Comparison of ENCODE assay signal across 1 cellular context in genomic region chr17:82007495-82008257, GRCh38.
TF ChIP-seq lines count a peak whose summit lies in the region.

No MANE protein-coding gene starts in this region.

TF ChIP-seq in HepG2, 621 proteins besides CTCF, POLR2A, EP300 and RAD21 (continued from another document and continues in another):
- no peak for TF ChIP-seq IRF1 (CRISPR knock-in tag; IDR thresholded peaks at IDR 0.05; ENCODE audit: low read depth)
- no peak for TF ChIP-seq KIAA2018 (CRISPR knock-in tag; IDR thresholded peaks at IDR 0.05; ENCODE audit: borderline replicate concordance)
- TF ChIP-seq ZNF567 (CRISPR knock-in tag; IDR thresholded peaks at IDR 0.05; ENCODE audit: borderline replicate concordance) = no peak
- no peak for TF ChIP-seq ZNF703 (CRISPR knock-in tag; IDR thresholded peaks at IDR 0.05; ENCODE audit: borderline replicate concordance)
- no peak for TF ChIP-seq ZNF605 (CRISPR knock-in tag; IDR thresholded peaks at IDR 0.05)
- no peak for TF ChIP-seq ZSCAN31 (CRISPR knock-in tag; IDR thresholded peaks at IDR 0.05; ENCODE audit: low read depth)
- no peak for TF ChIP-seq CENPX (CRISPR knock-in tag; IDR thresholded peaks at IDR 0.05)
- TF ChIP-seq KMT2B (CRISPR knock-in tag; IDR thresholded peaks at IDR 0.05) = no peak
- no peak for TF ChIP-seq ZNF253 (CRISPR knock-in tag; IDR thresholded peaks at IDR 0.05; ENCODE audit: borderline replicate concordance)
- TF ChIP-seq NFATC3 (CRISPR knock-in tag; IDR thresholded peaks at IDR 0.05) = no peak
- peak; percentile 53 for TF ChIP-seq ZC3H13 (CRISPR knock-in tag; IDR thresholded peaks at IDR 0.05)
- TF ChIP-seq ZBTB33 (CRISPR knock-in tag; IDR thresholded peaks at IDR 0.05) = no peak; the same call in 1 of the 2 replicates
- TF ChIP-seq ZBTB37 (CRISPR knock-in tag; IDR thresholded peaks at IDR 0.05) = no peak
- no peak for TF ChIP-seq ZHX1 (CRISPR knock-in tag; IDR thresholded peaks at IDR 0.05; ENCODE audit: low read depth)
- TF ChIP-seq ARID2 (CRISPR knock-in tag; IDR thresholded peaks at IDR 0.05; ENCODE audit: borderline replicate concordance) = no peak
- TF ChIP-seq MTA1 (CRISPR knock-in tag; IDR thresholded peaks at IDR 0.05; ENCODE audit: borderline replicate concordance) = peak; percentile 48; the same call in 1 of the 2 replicates
- TF ChIP-seq DZIP1 (CRISPR knock-in tag; IDR thresholded peaks at IDR 0.05) = 0 out of 2 replicates have a peak, but pooled peaks have one; percentile 40
- TF ChIP-seq ZNF121 (CRISPR knock-in tag; IDR thresholded peaks at IDR 0.05) = no peak
- TF ChIP-seq ELF1 (CRISPR knock-in tag; IDR thresholded peaks at IDR 0.05) = no peak
- peak; percentile 38; the same call in 1 of the 2 replicates for TF ChIP-seq ARID4A (CRISPR knock-in tag; IDR thresholded peaks at IDR 0.05; ENCODE audit: borderline replicate concordance)
- TF ChIP-seq EED (CRISPR knock-in tag; IDR thresholded peaks at IDR 0.05) = no peak
- no peak for TF ChIP-seq KLF9 (CRISPR knock-in tag; IDR thresholded peaks at IDR 0.05; ENCODE audit: low read depth)
- no peak for TF ChIP-seq FOXA3 (CRISPR knock-in tag; IDR thresholded peaks at IDR 0.05)
- no peak for TF ChIP-seq NFYB (CRISPR knock-in tag; IDR thresholded peaks at IDR 0.05)
- no peak for TF ChIP-seq ZNF512 (CRISPR knock-in tag; IDR thresholded peaks at IDR 0.05)
- no peak for TF ChIP-seq ZFP1 (CRISPR knock-in tag; IDR thresholded peaks at IDR 0.05)
- no peak for TF ChIP-seq NFRKB (IDR thresholded peaks at IDR 0.05)
- TF ChIP-seq PBX3 (CRISPR knock-in tag; IDR thresholded peaks at IDR 0.05; ENCODE audit: borderline replicate concordance) = no peak
- TF ChIP-seq TMF1 (CRISPR knock-in tag; IDR thresholded peaks at IDR 0.05; ENCODE audit: low read depth) = no peak
